In the genomic region with DNA sequence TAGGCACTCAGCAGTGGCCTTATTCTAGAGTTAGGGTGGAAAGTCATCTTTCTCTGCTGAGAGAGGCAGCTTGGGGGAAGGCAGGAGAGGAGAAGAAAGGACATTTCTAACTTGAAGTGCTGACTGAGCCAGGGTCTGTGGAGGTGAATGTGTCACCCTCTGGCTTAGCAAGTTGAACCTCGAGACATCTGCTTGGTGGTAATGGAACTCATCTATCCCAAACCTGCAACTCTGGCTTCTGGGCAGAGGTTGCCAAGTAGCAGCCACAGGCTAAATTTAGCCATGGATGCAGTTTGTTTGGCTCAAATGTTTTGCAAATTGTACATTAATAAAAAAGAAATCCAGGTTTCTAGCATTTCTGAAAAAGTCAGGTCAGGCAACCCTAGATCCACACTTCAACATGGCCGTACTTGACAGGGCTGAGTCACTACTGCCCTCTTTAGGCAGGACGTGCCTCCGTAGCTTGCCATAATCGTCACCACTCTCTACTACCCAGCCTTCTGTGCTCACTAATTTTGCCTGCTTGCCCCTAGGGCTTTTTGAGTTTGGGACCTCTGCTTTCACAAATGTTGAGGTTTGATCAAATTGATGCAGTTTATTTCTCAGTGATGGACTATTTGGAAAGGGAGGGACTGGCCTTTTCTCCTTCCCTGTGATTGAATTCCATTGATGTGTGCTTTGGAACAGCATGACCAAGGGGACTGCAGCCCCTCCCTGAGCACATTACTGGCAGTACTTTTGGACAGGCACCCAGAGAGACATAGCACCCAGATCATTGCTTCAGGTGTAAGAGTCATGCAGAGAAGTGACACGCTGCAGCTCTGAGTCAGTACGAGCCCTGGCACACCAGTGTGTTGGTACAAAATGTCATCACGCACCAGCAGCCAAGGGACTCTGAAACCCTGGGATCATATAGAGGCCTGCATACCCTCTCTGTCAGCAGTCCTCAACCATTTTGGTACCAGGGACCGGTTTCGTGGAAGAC, we compare ENCODE assay signal across 12 cellular contexts. TPM values are rescaled to one million over a fixed set of nuclear protein-coding genes. Genes with fewer than 3 reads are reported as not detected.
DNase-seq lines count a peak whose midpoint lies in the region; ATAC-seq and TF ChIP-seq lines count a peak whose summit lies in the region.
"Had no signal": no experiment of that assay in that cellular context is flagged by ENCODE, and none has a peak within 500 bp of the region (broad histone marks: within the 10 kb centered on the region; RNA-seq: fewer than 3 reads in every experiment).

No MANE protein-coding gene starts in this region.

- peaks cover 4% of the 10 kb centered on the region for H3K27me3 ChIP-seq in trophoblast cell (ENCODE audit: insufficient read depth, low read length)

- no peak overlapping the region for H4K8ac ChIP-seq in trophoblast cell (ENCODE audit: low read depth, low read length)

- no peak overlapping the region for H3K4ac ChIP-seq in trophoblast cell (ENCODE audit: low read depth, low read length)

- no peak overlapping the region for H2AFZ ChIP-seq in trophoblast cell (ENCODE audit: insufficient read depth, low read length, poor library complexity)
- H2AFZ ChIP-seq: parathyroid adenoma had no signal

- no peaks in the 10 kb centered on the region for H3K9me3 ChIP-seq in trophoblast cell (ENCODE audit: insufficient read depth, low read depth, low read length)

- in situ Hi-C loops in GM13976 (cut with MboI; ENCODE audit: low sequenced_read_pairs, unreplicated experiment): loop anchor here (25.0 kb wide), 1 partner anchor 580 kb away; no protein-coding TSS in a partner anchor

- no peaks in the 10 kb centered on the region for H3K36me3 ChIP-seq in trophoblast cell (ENCODE audit: control insufficient read depth in 1 of 2, insufficient read depth in 2 of 2, low read length in 2 of 2)

- H4K91ac ChIP-seq in trophoblast cell (ENCODE audit: low read depth, low read length): peak overlapping the region; percentile 20

- peaks cover 3% of the 10 kb centered on the region for H3K79me2 ChIP-seq in trophoblast cell (ENCODE audit: control insufficient read depth, insufficient read depth, low read length, poor library complexity)
- H3K79me2 ChIP-seq: parathyroid adenoma had no signal

- H2AK5ac ChIP-seq in trophoblast cell (ENCODE audit: low read length): no peak overlapping the region

- ATAC-seq in HG02798 (IDR thresholded peaks at IDR 0.05; ENCODE audit: poor library complexity, unreplicated experiment): no peak
- ATAC-seq: activated CD8-positive, alpha-beta memory T cell treated with anti-CD3 and anti-CD28 coated beads, Interleukin-2, amount 10 ng/mL, durations not matched to agents 7 days and 5 days had no signal

- no peak overlapping the region for H3K27ac ChIP-seq in trophoblast cell (ENCODE audit: low read depth, low read length)
- H3K27ac ChIP-seq: parathyroid adenoma, SK-N-MC had no signal

- H3K4me2 ChIP-seq in trophoblast cell (ENCODE audit: low read length): no peak overlapping the region

- no peak overlapping the region for H2BK120ac ChIP-seq in trophoblast cell (ENCODE audit: insufficient read depth, low read length, poor library complexity)

- no peak overlapping the region for H4K12ac ChIP-seq in trophoblast cell (ENCODE audit: low read depth, low read length)

- H3K4me1 ChIP-seq in trophoblast cell (ENCODE audit: control insufficient read depth in 1 of 2, insufficient read depth in 2 of 2, low read length in 2 of 2): peaks cover 14 to 24% of the 10 kb centered on the region in 2 experiments
- H3K4me1 ChIP-seq: parathyroid adenoma had no signal

- H3K23ac ChIP-seq in trophoblast cell (ENCODE audit: low read length): no peak overlapping the region

- DNase-seq in GM10266 (ENCODE audit: extremely low spot score) (no peak), HuH-7.5 (ENCODE audit: low spot score) (peak; percentile 40), cardiac fibroblast (ENCODE audit: low read depth in 2 of 2) (no peak), trophoblast cell (no peak), GM13976 (ENCODE audit: low spot score) (no peak), COLO829 (ENCODE audit: low spot score) (no peak), NCI-H1092 treated with DMSO at 0.1 percent for 48 hours (lab: John Stamatoyannopoulos, UW) (no peak)
- DNase-seq: activated CD8-positive, alpha-beta memory T cell treated with anti-CD3 and anti-CD28 coated beads, Interleukin-2, amount 10 ng/mL, durations not matched to agents 7 days and 5 days; NCI-H2081 had no signal

- H3K79me1 ChIP-seq in trophoblast cell (ENCODE audit: low read length): peaks cover 22% of the 10 kb centered on the region

- TF ChIP-seq CTCF in GM10266 (IDR thresholded peaks at IDR 0.05; ENCODE audit: control insufficient read depth, insufficient read depth, low read depth, missing control alignments) (peak; percentile 8), cardiac fibroblast (IDR thresholded peaks at IDR 0.05; ENCODE audit: low read depth, low read length) (peak; percentile 1), GM13976 (IDR thresholded peaks at IDR 0.05; ENCODE audit: borderline replicate concordance, control extremely low read depth, extremely low read depth, insufficient read depth, missing control alignments) (no peak)

- H3K4me3 ChIP-seq in cardiac fibroblast (replicated peaks in 1 of 2; ENCODE audit: low read depth in 2 of 2, low read length in 2 of 2) (no peak overlapping the region), trophoblast cell (ENCODE audit: low read depth, low read length) (no peak overlapping the region)
- H3K4me3 ChIP-seq: SK-N-MC had no signal

- peak overlapping the region; percentile 51 for H2BK12ac ChIP-seq in trophoblast cell (ENCODE audit: low read length)

- H3K18ac ChIP-seq in trophoblast cell (ENCODE audit: low read length): peak overlapping the region; percentile 34

- H3K14ac ChIP-seq in trophoblast cell (ENCODE audit: low read length): no peak overlapping the region

- no peak overlapping the region for H2BK5ac ChIP-seq in trophoblast cell (ENCODE audit: low read depth, low read length, poor library complexity)

- WGBS in trophoblast cell (ENCODE audit: extremely low coverage, insufficient coverage, insufficient read length): no CpG with 5 or more reads among the region's 10 CpGs

- H3K9ac ChIP-seq in trophoblast cell (ENCODE audit: low read length): no peak overlapping the region
- H3K9ac ChIP-seq: parathyroid adenoma had no signal

RNA-seq across cellular contexts. Expression of a gene that starts 5.2 kb away (rescaled TPM):
- 11.5 and 11.7 TPM in 2 replicates for polyA plus RNA-seq in trophoblast cell (2013)
